ENCODE assay signal across 17 cellular contexts in genomic region chr15:78947506-78947905, GRCh38. TPM values are rescaled to one million over a fixed set of nuclear protein-coding genes. Genes with fewer than 3 reads are reported as not detected.
DNase-seq lines count a peak whose midpoint lies in the region; ATAC-seq, FAIRE-seq and TF ChIP-seq lines count a peak whose summit lies in the region.
"Had no signal": no experiment of that assay in that cellular context is flagged by ENCODE, and none has a peak within 500 bp of the region (broad histone marks: within the 10 kb centered on the region; RNA-seq: fewer than 3 reads in every experiment).

No MANE protein-coding gene starts in this region.

- POLR2A ChIA-PET in HepG2 (lab: Yijun Ruan, JAX) = no interaction called here
- POLR2A ChIA-PET in OCI-LY7 (lab: Charles Lee) = no interaction called here

- no peak for TF ChIP-seq EP300 in HepG2 (IDR thresholded peaks at IDR 0.05; ENCODE audit: low read depth in 2 of 2, low read length in 2 of 2)
- TF ChIP-seq EP300 in HepG2 (CRISPR knock-in tag; IDR thresholded peaks at IDR 0.05; ENCODE audit: borderline replicate concordance) = no peak

- H3K27me3 Mint-ChIP-seq in activated T-helper 17 cell treated with anti-CD3 and anti-CD28 coated beads, Interleukin-2, amount 50 U/mL, for 72 hours = no peaks in the 10 kb centered on the region
- H3K27me3 Mint-ChIP-seq in nephron (ENCODE audit: low read depth) = peaks cover 57% of the 10 kb centered on the region
- H3K27me3 Mint-ChIP-seq: CD4-positive, alpha-beta memory T cell had no signal

- no TSS peak for BruUV-seq in HepG2 (replicated peaks; lab: Mats Ljungman, UMichigan)
- BruUV-seq in OCI-LY7 (replicated peaks; lab: Mats Ljungman, UMichigan) = no TSS peak

- FAIRE-seq in HepG2 (lab: Jason Lieb, UNC) = no peak
- FAIRE-seq: GM12878, GM18507 had no signal

- no peaks in the 10 kb centered on the region for H3K9me3 Mint-ChIP-seq in activated T-helper 17 cell treated with anti-CD3 and anti-CD28 coated beads, Interleukin-2, amount 50 U/mL, for 72 hours
- no peaks in the 10 kb centered on the region for H3K9me3 Mint-ChIP-seq in nephron
- H3K9me3 Mint-ChIP-seq: CD4-positive, alpha-beta memory T cell; HFFc6 had no signal

- DNase-seq in HepG2 (ENCODE audit: low spot score) = no peak
- DNase-seq in right lobe of liver = no peak
- DNase-seq in AML-193 (lab: John Stamatoyannopoulos, UW) = no peak
- DNase-seq in dedifferentiated amniotic fluid mesenchymal stem cell (ENCODE audit: extremely low spot score) = no peak
- DNase-seq in OCI-LY7 (ENCODE audit: low spot score) = no peak
- DNase-seq: 8988T; C1 segment of cervical spinal cord; CD4-positive, alpha-beta memory T cell; COR-L47; DMS53; GF-D8; HCEC 1CT; HFFc6 had no signal

- intact Hi-C loops in HepG2 (cut with micrococcal nuclease; ENCODE audit: unreplicated experiment) = loop anchor here (10.0 kb wide), 1 partner anchor 47 kb away; no protein-coding TSS in a partner anchor
- intact Hi-C loops in right lobe of liver (cut with DNase I) = no loop called here
- intact Hi-C loops in OCI-LY7 (cut with micrococcal nuclease; ENCODE audit: unreplicated experiment) = no loop called here

- H3K36me3 Mint-ChIP-seq in activated T-helper 17 cell treated with anti-CD3 and anti-CD28 coated beads, Interleukin-2, amount 50 U/mL, for 72 hours (ENCODE audit: low read depth) = peaks cover 18% of the 10 kb centered on the region
- H3K36me3 Mint-ChIP-seq in nephron (ENCODE audit: low read depth) = no peaks in the 10 kb centered on the region
- H3K36me3 Mint-ChIP-seq: CD4-positive, alpha-beta memory T cell had no signal

- H3K9me2 ChIP-seq in OCI-LY7 (ENCODE audit: insufficient read depth, low read length) = no peaks in the 10 kb centered on the region

- CTCF ChIA-PET in HepG2 (lab: Yijun Ruan, JAX; ENCODE audit: low intra/inter-chr PET ratio, low total read pairs) = no interaction called here
- CTCF ChIA-PET in OCI-LY7 (lab: Charles Lee; ENCODE audit: unreplicated experiment) = no interaction called here

- H3K4me1 ChIP-seq in HepG2 (ENCODE audit: insufficient read depth, low read length) (peaks cover 84% of the 10 kb centered on the region), right lobe of liver (peaks cover 0 to 51% (median 19%) of the 10 kb centered on the region in 4 donors), OCI-LY7 (ENCODE audit: insufficient read depth, low read length, poor library complexity, severe bottlenecking) (peaks cover 22% of the 10 kb centered on the region)

- peak overlapping the region; percentile 63 for H3K27ac Mint-ChIP-seq in activated T-helper 17 cell treated with anti-CD3 and anti-CD28 coated beads, Interleukin-2, amount 50 U/mL, for 72 hours
- peak overlapping the region in 1 of 3 experiments; percentile 43 for H3K27ac Mint-ChIP-seq in nephron
- H3K27ac Mint-ChIP-seq: HFFc6 had no signal

- H3K4me3 ChIP-seq in HepG2 (replicated peaks in 1 of 3; ENCODE audit: insufficient read depth in 1 of 3, low read depth in 2 of 3, low read length in 3 of 3) (no peak overlapping the region), right lobe of liver (no peak overlapping the region), OCI-LY7 (ENCODE audit: low read depth, low read length, poor library complexity, severe bottlenecking) (no peak overlapping the region)
- H3K4me3 ChIP-seq: GM12878 had no signal

- WGBS in HepG2 (ENCODE audit: low lambda C conversion rate) = 20% methylated on average over 5 of the region's 5 CpGs
- WGBS in right lobe of liver (ENCODE audit: insufficient coverage, low coverage, low lambda C conversion rate, missing lambda C conversion rate) = 70% methylated on average over 3 of the region's 5 CpGs

- TF ChIP-seq POLR2A in HepG2 (IDR thresholded peaks at IDR 0.05; ENCODE audit: insufficient read depth in 1 of 2, low read depth in 2 of 2, low read length in 2 of 2) (no peak), right lobe of liver (IDR thresholded peaks at IDR 0.05) (no peak)

- no peaks in the 10 kb centered on the region for H3K36me3 ChIP-seq in HepG2 (replicated peaks in 1 of 2; ENCODE audit: control insufficient read depth in 1 of 2, insufficient read depth in 2 of 2, low read length in 2 of 2)
- H3K36me3 ChIP-seq in right lobe of liver = no peaks in the 10 kb centered on the region
- H3K36me3 ChIP-seq in OCI-LY7 (ENCODE audit: insufficient read depth, low read length) = no peaks in the 10 kb centered on the region

- no peaks in the 10 kb centered on the region; a peak in 2 of 5 replicates for H3K27me3 ChIP-seq in HepG2 (ENCODE audit: control insufficient read depth in 1 of 2, insufficient read depth in 2 of 2, low read length in 2 of 2)
- no peaks in the 10 kb centered on the region for H3K27me3 ChIP-seq in right lobe of liver

- ATAC-seq in HepG2 (no peak), right lobe of liver (no peak)
- no peak for ATAC-seq in activated T-helper 17 cell treated with anti-CD3 and anti-CD28 coated beads, Interleukin-2, amount 50 U/mL, for 72 hours (replicated peaks)
- ATAC-seq: GM12878 had no signal

- no peak overlapping the region for H3K9ac ChIP-seq in HepG2 (ENCODE audit: insufficient read depth, low read depth, low read length)

- H4K20me1 ChIP-seq in HepG2 (ENCODE audit: insufficient read depth, low read length) = no peaks in the 10 kb centered on the region
- no peaks in the 10 kb centered on the region for H4K20me1 ChIP-seq in OCI-LY7 (ENCODE audit: insufficient read depth, low read length)

- H3K4me1 Mint-ChIP-seq in activated T-helper 17 cell treated with anti-CD3 and anti-CD28 coated beads, Interleukin-2, amount 50 U/mL, for 72 hours = peaks cover 15% of the 10 kb centered on the region
- H3K4me1 Mint-ChIP-seq in nephron = peaks cover 23% of the 10 kb centered on the region

- H3K27ac ChIP-seq in HepG2 (ENCODE audit: extremely low read length, insufficient read depth, low read length) (no peak overlapping the region), right lobe of liver (no peak overlapping the region), OCI-LY7 (ENCODE audit: low read depth, low read length, poor library complexity, severe bottlenecking) (no peak overlapping the region)

- H3K79me2 ChIP-seq in HepG2 (ENCODE audit: insufficient read depth, low read length) (peaks cover 21% of the 10 kb centered on the region), OCI-LY7 (ENCODE audit: insufficient read depth, low read depth, low read length) (no peaks in the 10 kb centered on the region)

- no peak for TF ChIP-seq RAD21 in HepG2 (CRISPR knock-in tag; IDR thresholded peaks at IDR 0.05)

- no peaks in the 10 kb centered on the region for H3K9me3 ChIP-seq in HepG2 (ENCODE audit: low read length)
- no peaks in the 10 kb centered on the region for H3K9me3 ChIP-seq in right lobe of liver
- no peaks in the 10 kb centered on the region for H3K9me3 ChIP-seq in OCI-LY7 (ENCODE audit: low read length)

- TF ChIP-seq CTCF in HepG2 (CRISPR knock-in tag; IDR thresholded peaks at IDR 0.05) = no peak
- no peak for TF ChIP-seq CTCF in right lobe of liver (IDR thresholded peaks at IDR 0.05)
- no peak for TF ChIP-seq CTCF in nephron (IDR thresholded peaks at IDR 0.05; ENCODE audit: unreplicated experiment in 3 of 3)
- TF ChIP-seq CTCF in OCI-LY7 (conservative IDR thresholded peaks at IDR 0.05; ENCODE audit: low read length) = no peak

- H3K4me3 Mint-ChIP-seq in activated T-helper 17 cell treated with anti-CD3 and anti-CD28 coated beads, Interleukin-2, amount 50 U/mL, for 72 hours = peak overlapping the region; percentile 25
- peak overlapping the region; percentile 12 to 58 (median 47) for H3K4me3 Mint-ChIP-seq in nephron
- H3K4me3 Mint-ChIP-seq: HFFc6 had no signal

- no peak overlapping the region for H2AFZ ChIP-seq in HepG2 (ENCODE audit: low read length)
- H2AFZ ChIP-seq in OCI-LY7 (ENCODE audit: low read length) = no peak overlapping the region

- H3K4me2 ChIP-seq in HepG2 (ENCODE audit: low read depth, low read length) = no peak overlapping the region
- H3K4me2 ChIP-seq in OCI-LY7 (ENCODE audit: low read length) = no peak overlapping the region

- in situ Hi-C loops in HepG2 (cut with HindIII; ENCODE audit: extremely low pct_ligation_motif_present, low pct_unique_long_range_greater_than_20kb) = loop anchor here (5.0 kb wide), 1 partner anchor 60 kb away; no protein-coding TSS in a partner anchor

TF ChIP-seq in HepG2, 621 proteins besides CTCF, POLR2A, EP300 and RAD21 (continues in another document):
- TF ChIP-seq, protein P1, sequence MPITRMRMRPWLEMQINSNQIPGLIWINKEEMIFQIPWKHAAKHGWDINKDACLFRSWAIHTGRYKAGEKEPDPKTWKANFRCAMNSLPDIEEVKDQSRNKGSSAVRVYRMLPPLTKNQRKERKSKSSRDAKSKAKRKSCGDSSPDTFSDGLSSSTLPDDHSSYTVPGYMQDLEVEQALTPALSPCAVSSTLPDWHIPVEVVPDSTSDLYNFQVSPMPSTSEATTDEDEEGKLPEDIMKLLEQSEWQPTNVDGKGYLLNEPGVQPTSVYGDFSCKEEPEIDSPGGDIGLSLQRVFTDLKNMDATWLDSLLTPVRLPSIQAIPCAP (CRISPR knock-in tag; IDR thresholded peaks at IDR 0.05; ENCODE audit: low read depth) = no peak

RNA-seq across cellular contexts. Expression of gene CTSH, which starts 2.7 kb away (rescaled TPM):
- total RNA-seq in HepG2 (2016; rRNA removed; fragmentation: Illumina TruSeq; extraction: Trizol) = 145 and 265 TPM in 2 replicates
- total RNA-seq in HepG2 (2016; cell fraction: cytosol; rRNA removed; fragmentation: Illumina TruSeq; extraction: Trizol; ENCODE audit: low read depth) = 38.3 and 41.8 TPM in 2 replicates
- 147 and 263 TPM in 2 replicates for total RNA-seq in HepG2 (2016; cell fraction: insoluble cytoplasmic fraction; rRNA removed; fragmentation: Illumina TruSeq; extraction: Trizol)
- total RNA-seq in HepG2 (2016; cell fraction: membrane; rRNA removed; fragmentation: Illumina TruSeq; extraction: Trizol) = 76.7 and 76.8 TPM in 2 replicates
- 192 and 212 TPM in 2 replicates for total RNA-seq in HepG2 (2016; cell fraction: nucleus; rRNA removed; fragmentation: Illumina TruSeq; extraction: Trizol)
- polyA plus RNA-seq in HepG2 (2011; rRNA removed) = 653 and 707 TPM in 2 replicates
- 619 and 690 TPM in 2 replicates for polyA plus RNA-seq in HepG2 (2011; cell fraction: cytosol; rRNA removed)
- polyA plus RNA-seq in HepG2 (2011; cell fraction: nucleus; rRNA removed) = 438 and 468 TPM in 2 replicates
- polyA plus RNA-seq in HepG2 (2012) = 370 and 429 TPM in 2 replicates
- 85.5 and 99.3 TPM in 2 replicates for polyA plus RNA-seq in HepG2 (2016; cell fraction: cytosol; fragmentation: Illumina TruSeq; extraction: Trizol; ENCODE audit: low read depth)
- 143 and 146 TPM in 2 replicates for polyA plus RNA-seq in HepG2 (2016; cell fraction: insoluble cytoplasmic fraction; fragmentation: Illumina TruSeq; extraction: Trizol; ENCODE audit: low read depth)
- 90.8 and 95.9 TPM in 2 replicates for polyA plus RNA-seq in HepG2 (2016; cell fraction: membrane; fragmentation: Illumina TruSeq; extraction: Trizol; ENCODE audit: low read depth)
- 337 and 346 TPM in 2 replicates for polyA plus RNA-seq in HepG2 (2016; cell fraction: nucleus; fragmentation: Illumina TruSeq; extraction: Trizol; ENCODE audit: insufficient read depth, low read depth)
- polyA minus RNA-seq in HepG2 (2011; rRNA and poly(A)+ RNA removed; ENCODE audit: low replicate concordance) = 0.44 and 261 TPM in 2 replicates
- polyA minus RNA-seq in HepG2 (2011; cell fraction: cytosol; rRNA and poly(A)+ RNA removed) = 172 and 190 TPM in 2 replicates
- polyA minus RNA-seq in HepG2 (2011; cell fraction: nucleus; rRNA and poly(A)+ RNA removed) = 126 and 165 TPM in 2 replicates
- total RNA-seq in right lobe of liver = 100 to 1,000 TPM in 2 of 6 experiments, 10 to 100 TPM in 4; 32.0 to 183 (median 98.1) TPM
- total RNA-seq in activated T-helper 17 cell treated with anti-CD3 and anti-CD28 coated beads, Interleukin-2, amount 50 U/mL, for 72 hours = 100 to 1,000 TPM; 306 to 503 TPM
- 26.9 and 27.4 TPM in 2 replicates for total RNA-seq in OCI-LY7 (2014; rRNA removed; shearing (Covaris generic))
- total RNA-seq in OCI-LY7 (2022) = 21.1 and 21.5 TPM in 2 replicates
